Comparison of ENCODE assay signal across 8 cellular contexts in the genomic region with DNA sequence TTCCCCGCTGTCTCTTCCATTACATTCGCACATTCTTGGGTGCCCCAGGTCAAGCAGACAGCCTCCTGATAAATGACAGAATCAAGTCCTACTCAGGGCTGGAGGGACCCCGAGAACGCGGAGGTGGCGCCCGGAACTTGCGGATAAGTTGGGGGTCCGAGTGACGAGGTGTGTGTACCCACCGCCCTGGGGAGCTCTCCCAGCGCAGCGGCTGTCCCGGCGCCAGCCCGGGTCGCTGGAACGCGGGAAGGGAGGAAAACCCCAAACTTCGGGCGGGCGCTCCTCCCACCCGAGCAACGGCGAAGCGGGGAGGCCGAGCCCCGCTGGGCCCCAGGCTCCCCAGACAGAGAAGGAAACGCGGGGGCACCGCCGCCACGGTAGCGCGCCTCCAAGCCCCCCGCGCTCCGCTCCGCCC. TPM values are rescaled to one million over a fixed set of nuclear protein-coding genes. Genes with fewer than 3 reads are reported as not detected.
DNase-seq lines count a peak whose midpoint lies in the region; ATAC-seq lines count a peak whose summit lies in the region.

No MANE protein-coding gene starts in this region.

- peak overlapping the region; percentile 88 for H3K4me3 ChIP-seq in iPS-20b (ENCODE audit: low read length)
- H3K4me3 ChIP-seq in stomach smooth muscle (ENCODE audit: low read length in 2 of 2): peak overlapping the region; percentile 83 to 84

- DNase-seq in activated naive CD4-positive, alpha-beta T cell treated with anti-CD3 and anti-CD28 coated beads, Interleukin-2, amount 50 U/mL, for 72 hours (ENCODE audit: low spot score in 2 of 2): peak in 1 of 2 donors; percentile 24
- DNase-seq in EL (no peak), 8988T (no peak)

- ATAC-seq in GM18873 (IDR thresholded peaks at IDR 0.05; ENCODE audit: low FRiP score, unreplicated experiment) (peak; percentile 13), HG03175 (IDR thresholded peaks at IDR 0.05; ENCODE audit: unreplicated experiment) (peak; percentile 1), HG03442 (IDR thresholded peaks at IDR 0.05; ENCODE audit: unreplicated experiment) (no peak)
- ATAC-seq in activated naive CD4-positive, alpha-beta T cell treated with anti-CD3 and anti-CD28 coated beads, Interleukin-2, amount 50 U/mL, for 72 hours: no peak

- H3K36me3 Mint-ChIP-seq in activated naive CD4-positive, alpha-beta T cell treated with anti-CD3 and anti-CD28 coated beads, Interleukin-2, amount 50 U/mL, for 72 hours: peaks cover 9 to 14% of the 10 kb centered on the region in 2 donors

- H3K36me3 ChIP-seq in iPS-20b (ENCODE audit: insufficient read depth, low read depth, low read length) (no peaks in the 10 kb centered on the region; the same call in 1 of the 2 replicates), stomach smooth muscle (ENCODE audit: control insufficient read depth in 2 of 2, insufficient read depth in 2 of 2, low read length in 2 of 2) (no peaks in the 10 kb centered on the region)

- H3K27me3 ChIP-seq in iPS-20b (ENCODE audit: insufficient read depth, low read length): no peaks in the 10 kb centered on the region; the same call in 1 of the 2 replicates
- no peaks in the 10 kb centered on the region for H3K27me3 ChIP-seq in stomach smooth muscle (ENCODE audit: control insufficient read depth in 1 of 2, insufficient read depth in 2 of 2, low read length in 2 of 2)

- H3K27ac Mint-ChIP-seq in activated naive CD4-positive, alpha-beta T cell treated with anti-CD3 and anti-CD28 coated beads, Interleukin-2, amount 50 U/mL, for 72 hours: peak overlapping the region; percentile 87 to 98

- H3K9me3 ChIP-seq in iPS-20b (ENCODE audit: insufficient read depth, low read depth, low read length): no peaks in the 10 kb centered on the region; the same call in 1 of the 2 replicates
- no peaks in the 10 kb centered on the region for H3K9me3 ChIP-seq in stomach smooth muscle (ENCODE audit: control insufficient read depth in 2 of 2, low read length in 2 of 2)

- H3K9me3 Mint-ChIP-seq in activated naive CD4-positive, alpha-beta T cell treated with anti-CD3 and anti-CD28 coated beads, Interleukin-2, amount 50 U/mL, for 72 hours: no peaks in the 10 kb centered on the region

- H3K4me1 ChIP-seq in iPS-20b (ENCODE audit: insufficient read depth, low read length): peaks cover 11% of the 10 kb centered on the region
- peaks cover 22% of the 10 kb centered on the region for H3K4me1 ChIP-seq in stomach smooth muscle (ENCODE audit: control insufficient read depth, insufficient read depth, low read length)

- peak overlapping the region; percentile 39 for H3K27ac ChIP-seq in iPS-20b (ENCODE audit: low read length)
- H3K27ac ChIP-seq in stomach smooth muscle (ENCODE audit: low read length): peak overlapping the region; percentile 18

- H3K9ac ChIP-seq in iPS-20b (ENCODE audit: low read depth, low read length) (peak overlapping the region; percentile 87), stomach smooth muscle (ENCODE audit: low read length in 2 of 2) (peak overlapping the region; percentile 64 to 76)

RNA-seq across cellular contexts. Expression of gene CLN6, which starts 0.6 kb away (rescaled TPM):
- total RNA-seq in activated naive CD4-positive, alpha-beta T cell treated with anti-CD3 and anti-CD28 coated beads, Interleukin-2, amount 50 U/mL, for 72 hours: 10 to 100 TPM; 38.0 to 55.1 TPM

RNA-seq across cellular contexts. Expression of gene CALML4, which starts 23.8 kb away (rescaled TPM):
- 1 to 10 TPM; 9.6 to 9.7 TPM for total RNA-seq in activated naive CD4-positive, alpha-beta T cell treated with anti-CD3 and anti-CD28 coated beads, Interleukin-2, amount 50 U/mL, for 72 hours

RNA-seq across cellular contexts. Expression of gene FEM1B, which starts 48.6 kb away (rescaled TPM):
- 10 to 100 TPM; 40.3 to 43.7 TPM for total RNA-seq in activated naive CD4-positive, alpha-beta T cell treated with anti-CD3 and anti-CD28 coated beads, Interleukin-2, amount 50 U/mL, for 72 hours

Comparison
In these comparisons a context has a peak if more than half of its experiments do, and no peak if none do; other contexts are left out.
1. ATAC-seq: peak in GM18873 (single experiment) and HG03175 (single experiment); none in activated naive CD4-positive, alpha-beta T cell treated with anti-CD3 and anti-CD28 coated beads, Interleukin-2, amount 50 U/mL, for 72 hours (0 of 2) and HG03442 (single experiment).